Comparison of ENCODE assay signal across 8 cellular contexts in the genomic region with DNA sequence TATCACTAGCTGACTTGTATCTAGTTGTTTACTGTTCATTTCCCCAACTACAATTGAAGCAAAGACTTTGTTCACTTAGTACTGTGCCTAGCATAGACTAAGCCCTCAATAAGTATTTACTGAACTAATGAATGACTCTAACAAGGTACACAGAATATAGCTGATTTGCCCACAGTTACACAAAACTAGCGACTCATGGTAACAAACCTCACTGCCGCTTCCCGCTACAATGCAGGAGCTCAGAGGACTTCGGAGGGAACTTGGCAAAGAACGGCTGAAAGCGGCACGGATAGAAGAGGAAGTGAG. TPM values are rescaled to one million over a fixed set of nuclear protein-coding genes. Genes with fewer than 3 reads are reported as not detected.
A peak's percentile ranks its signal among the peaks of the same experiment; 100 is the strongest.
DNase-seq lines count a peak whose midpoint lies in the region; ATAC-seq and TF ChIP-seq lines count a peak whose summit lies in the region.

No MANE protein-coding gene starts in this region.

- H3K4me3 ChIP-seq in PC-3 (ENCODE audit: low read length) (peak overlapping the region; percentile 84), ectodermal cell (ENCODE audit: insufficient read depth, low read depth, low read length) (peak overlapping the region; percentile 93)

- no peaks in the 10 kb centered on the region for H3K27me3 ChIP-seq in PC-3 (ENCODE audit: low read length)
- no peaks in the 10 kb centered on the region for H3K27me3 ChIP-seq in ectodermal cell (ENCODE audit: control insufficient read depth, insufficient read depth, low read length, poor library complexity, severe bottlenecking)

- WGBS in ectodermal cell, 2 experiments = 0% methylated on average over 7 of the region's 7 CpGs

- H3K4me1 ChIP-seq in PC-3 (ENCODE audit: insufficient read depth, low read length) = peaks cover 30% of the 10 kb centered on the region
- peaks cover 13% of the 10 kb centered on the region for H3K4me1 ChIP-seq in ectodermal cell (ENCODE audit: control insufficient read depth, insufficient read depth, low read length)

- peak overlapping the region; percentile 89 for H3K4me2 ChIP-seq in PC-3 (ENCODE audit: low read length)

- peaks cover 32% of the 10 kb centered on the region for H3K4me1 Mint-ChIP-seq in nephron progenitor cell

- H3K27ac Mint-ChIP-seq in nephron progenitor cell = peak overlapping the region; percentile 100

- peaks cover 18% of the 10 kb centered on the region for H3K36me3 ChIP-seq in PC-3 (ENCODE audit: low read depth, low read length)
- no peaks in the 10 kb centered on the region for H3K36me3 ChIP-seq in ectodermal cell (ENCODE audit: control insufficient read depth, insufficient read depth, low read length)

- POLR2A ChIA-PET in PC-3 (lab: Charles Lee; ENCODE audit: unreplicated experiment) = interaction anchor here (0.5 to 0.7 kb wide), 2 partner anchors 187 to 208 kb away, joined by 3 to 8 read pairs; no protein-coding TSS in a partner anchor

- peaks cover 3% of the 10 kb centered on the region for H3K27me3 Mint-ChIP-seq in nephron progenitor cell (ENCODE audit: low read depth, poor library complexity)

- intact Hi-C loops in PC-3 (cut with micrococcal nuclease) = no loop called here

- no peak for TF ChIP-seq CTCF in PC-3 (conservative IDR thresholded peaks at IDR 0.05; ENCODE audit: low read depth, low read length)
- no peak for TF ChIP-seq CTCF in nephron progenitor cell (IDR thresholded peaks at IDR 0.05)

- peaks cover 53% of the 10 kb centered on the region for H3K79me2 ChIP-seq in PC-3 (ENCODE audit: low read length)

- H3K9me2 ChIP-seq in PC-3 (replicated peaks; ENCODE audit: low read length) = no peaks in the 10 kb centered on the region

- H3K36me3 Mint-ChIP-seq in nephron progenitor cell (ENCODE audit: low read depth) = peaks cover 21% of the 10 kb centered on the region

- H3K4me3 Mint-ChIP-seq in nephron progenitor cell = peak overlapping the region; percentile 90

- CTCF ChIA-PET in PC-3 (lab: Charles Lee) = interaction anchor here (0.6 to 1.5 kb wide), 2 partner anchors 20 to 26 kb away, joined by 3 to 5 read pairs; no protein-coding TSS in a partner anchor

- DNase-seq in NCI-H510A treated with DMSO at 0.1 percent for 48 hours (lab: John Stamatoyannopoulos, UW) (peak; percentile 46), NCI-H510A (lab: John Stamatoyannopoulos, UW) (no peak), PC-3 (peak; percentile 63), nephron progenitor cell (no peak), NCI-H1436 (lab: John Stamatoyannopoulos, UW) (no peak)

- peak overlapping the region; percentile 76 for H2AFZ ChIP-seq in PC-3 (ENCODE audit: low read length)

- H4K20me1 ChIP-seq in PC-3 (ENCODE audit: low read length) = peaks cover 14% of the 10 kb centered on the region; the same call in 1 of the 2 replicates

- H3K9me3 ChIP-seq in PC-3 (ENCODE audit: low read length) = no peaks in the 10 kb centered on the region
- H3K9me3 ChIP-seq in ectodermal cell (ENCODE audit: control insufficient read depth, low read length) = no peaks in the 10 kb centered on the region

- H3K27ac ChIP-seq in PC-3 (ENCODE audit: low read length) (peak overlapping the region; percentile 87), ectodermal cell (ENCODE audit: insufficient read depth, low read depth, low read length, poor library complexity, severe bottlenecking) (no peak overlapping the region)

- H3F3A ChIP-seq in PC-3 (ENCODE audit: low read length, unreplicated experiment) = peaks cover 4% of the 10 kb centered on the region

- TSS peak; percentile 92 for BruUV-seq in PC-3 (replicated peaks; lab: Mats Ljungman, UMichigan)

- peak overlapping the region; percentile 87 for H3K9ac ChIP-seq in PC-3 (ENCODE audit: low read length)

- H3K9me3 Mint-ChIP-seq in nephron progenitor cell = no peaks in the 10 kb centered on the region

- ATAC-seq in PC-3 (no peak), GM18511 (IDR thresholded peaks at IDR 0.05; ENCODE audit: unreplicated experiment) (no peak), GM19023 (IDR thresholded peaks at IDR 0.05; ENCODE audit: unreplicated experiment) (no peak)

RNA-seq across cellular contexts. Expression of gene EFTUD2, which starts 0.5 kb away (rescaled TPM):
- total RNA-seq in PC-3 (2014; rRNA removed) = 227 and 292 TPM in 2 replicates
- 147 TPM for polyA plus RNA-seq in ectodermal cell (2013, experiment 1 of 4)
- polyA plus RNA-seq in ectodermal cell (2013, experiment 2 of 4) = 161 TPM
- 103 TPM for polyA plus RNA-seq in ectodermal cell (2013, experiment 3 of 4)
- 95.4 TPM for polyA plus RNA-seq in ectodermal cell (2013, experiment 4 of 4)

RNA-seq across cellular contexts. Expression of gene GFAP, which starts 16.6 kb away (rescaled TPM):
- 0.29 and 0.46 TPM in 2 replicates for total RNA-seq in PC-3 (2014; rRNA removed)
- 0.15 TPM for polyA plus RNA-seq in ectodermal cell (2013, experiment 1 of 4)
- 0.07 TPM for polyA plus RNA-seq in ectodermal cell (2013, experiment 2 of 4)
- polyA plus RNA-seq in ectodermal cell (2013, experiment 3 of 4) = not detected
- polyA plus RNA-seq in ectodermal cell (2013, experiment 4 of 4) = 0.41 TPM

RNA-seq across cellular contexts. Expression of gene KIF18B, which starts 48.9 kb away (rescaled TPM):
- total RNA-seq in PC-3 (2014; rRNA removed) = 25.0 and 28.5 TPM in 2 replicates
- 47.1 TPM for polyA plus RNA-seq in ectodermal cell (2013, experiment 1 of 4)
- 34.3 TPM for polyA plus RNA-seq in ectodermal cell (2013, experiment 2 of 4)
- polyA plus RNA-seq in ectodermal cell (2013, experiment 3 of 4) = 32.7 TPM
- 29.3 TPM for polyA plus RNA-seq in ectodermal cell (2013, experiment 4 of 4)

RNA-seq across cellular contexts. Expression of gene HIGD1B, which starts 51.0 kb away (rescaled TPM):
- not detected in 2 replicates for total RNA-seq in PC-3 (2014; rRNA removed)
- not detected for polyA plus RNA-seq in ectodermal cell (2013, experiment 1 of 4)
- polyA plus RNA-seq in ectodermal cell (2013, experiment 2 of 4) = not detected
- not detected for polyA plus RNA-seq in ectodermal cell (2013, experiment 3 of 4)
- not detected for polyA plus RNA-seq in ectodermal cell (2013, experiment 4 of 4)

Comparison
In these comparisons a context has a peak if more than half of its experiments do, and no peak if none do; other contexts are left out.
1. DNase-seq: peak in NCI-H510A treated with DMSO at 0.1 percent for 48 hours (single experiment) and PC-3 (single experiment); none in NCI-H510A (single experiment), nephron progenitor cell (single experiment) and NCI-H1436 (single experiment).